Comparison of ENCODE assay signal across 8 cellular contexts in genomic region chr11:534592-535518, GRCh38. TPM values are rescaled to one million over a fixed set of nuclear protein-coding genes. Genes with fewer than 3 reads are reported as not detected.
A peak's percentile ranks its signal among the peaks of the same experiment; 100 is the strongest.
DNase-seq lines count a peak whose midpoint lies in the region; ATAC-seq and TF ChIP-seq lines count a peak whose summit lies in the region.

No MANE protein-coding gene starts in this region.

- peaks cover 28% of the 10 kb centered on the region for H3K27me3 Mint-ChIP-seq in dendritic cell treated with granulocyte-macrophage colony-stimulating factor and Interleukin-4, amounts not matched to agents 40 ng/mL and 50 ng/mL, for 4 days

- ATAC-seq in HG03039 (IDR thresholded peaks at IDR 0.05; ENCODE audit: unreplicated experiment) (peak; percentile 2), upper lobe of left lung (ENCODE audit: low FRiP score in 2 of 2) (no peak), GM18907 (IDR thresholded peaks at IDR 0.05; ENCODE audit: unreplicated experiment) (no peak)

- no peak overlapping the region for H4K8ac ChIP-seq in mesendoderm (ENCODE audit: low read depth, low read length)

- no peak overlapping the region for H2BK120ac ChIP-seq in mesendoderm (ENCODE audit: low read depth, low read length)

- no peaks in the 10 kb centered on the region for H4K20me1 ChIP-seq in SU-DHL-6 (ENCODE audit: low read depth, low read length)

- peak overlapping the region; percentile 76 for H3K4me3 Mint-ChIP-seq in dendritic cell treated with granulocyte-macrophage colony-stimulating factor and Interleukin-4, amounts not matched to agents 40 ng/mL and 50 ng/mL, for 4 days

- peak; percentile 15 for TF ChIP-seq CTCF in SU-DHL-6 (IDR thresholded peaks at IDR 0.05; ENCODE audit: insufficient read depth, low read length, poor library complexity, severe bottlenecking)
- peak in 1 of 6 experiments; percentile 5 for TF ChIP-seq CTCF in upper lobe of left lung (IDR thresholded peaks at IDR 0.05)

- H3K36me3 ChIP-seq in SU-DHL-6 (ENCODE audit: low read length) (no peaks in the 10 kb centered on the region), mesendoderm (ENCODE audit: control insufficient read depth, insufficient read depth, low read length) (no peaks in the 10 kb centered on the region), upper lobe of left lung (peaks cover 5 to 30% (median 22%) of the 10 kb centered on the region in 4 donors)

- H3K56ac ChIP-seq in mesendoderm (ENCODE audit: low read length): peak overlapping the region; percentile 91

- TF ChIP-seq POLR2A in upper lobe of left lung (IDR thresholded peaks at IDR 0.05): no peak

- peaks cover 11% of the 10 kb centered on the region for H3F3A ChIP-seq in SU-DHL-6 (ENCODE audit: insufficient read depth)

- H3K36me3 Mint-ChIP-seq in dendritic cell treated with granulocyte-macrophage colony-stimulating factor and Interleukin-4, amounts not matched to agents 40 ng/mL and 50 ng/mL, for 4 days (ENCODE audit: low read depth): peaks cover 38% of the 10 kb centered on the region

- H3K18ac ChIP-seq in mesendoderm (ENCODE audit: low read length): peak overlapping the region; percentile 81

- H4K5ac ChIP-seq in mesendoderm (ENCODE audit: low read length): no peak overlapping the region

- no CpG with 5 or more reads among the region's 115 CpGs for WGBS in mesendoderm (ENCODE audit: extremely low coverage, insufficient coverage, low lambda C conversion rate)
- 1 to 4% methylated on average over 18 to 51 of the region's 115 CpGs for WGBS in upper lobe of left lung, 2 donors

- peak overlapping the region; percentile 6 for H3K4ac ChIP-seq in mesendoderm (ENCODE audit: low read depth, low read length)

- H3K4me2 ChIP-seq in SU-DHL-6 (ENCODE audit: low read depth, low read length, poor library complexity, severe bottlenecking) (peak overlapping the region; percentile 71), mesendoderm (ENCODE audit: low read length) (peak overlapping the region; percentile 71)

- intact Hi-C loops in dendritic cell treated with granulocyte-macrophage colony-stimulating factor and Interleukin-4, amounts not matched to agents 40 ng/mL and 50 ng/mL, for 4 days (cut with micrococcal nuclease): no loop called here

- peak overlapping the region; percentile 1 for H2AFZ ChIP-seq in SU-DHL-6 (ENCODE audit: low read depth, low read length, severe bottlenecking)

- peaks cover 28% of the 10 kb centered on the region for H3K4me1 Mint-ChIP-seq in dendritic cell treated with granulocyte-macrophage colony-stimulating factor and Interleukin-4, amounts not matched to agents 40 ng/mL and 50 ng/mL, for 4 days (ENCODE audit: low read depth)

- no peak overlapping the region for H2AK5ac ChIP-seq in mesendoderm (ENCODE audit: low read length)

- H3K4me1 ChIP-seq in mesendoderm (ENCODE audit: control insufficient read depth, low read depth, low read length) (peaks cover 4% of the 10 kb centered on the region), upper lobe of left lung (peaks cover 31 to 49% (median 34%) of the 10 kb centered on the region in 4 donors)

- H3K27ac Mint-ChIP-seq in dendritic cell treated with granulocyte-macrophage colony-stimulating factor and Interleukin-4, amounts not matched to agents 40 ng/mL and 50 ng/mL, for 4 days: peak overlapping the region; percentile 65

- H3K27me3 ChIP-seq in SU-DHL-6 (ENCODE audit: low read length) (no peaks in the 10 kb centered on the region), mesendoderm (ENCODE audit: insufficient read depth, low read length, poor library complexity) (no peaks in the 10 kb centered on the region), upper lobe of left lung (no peaks in the 10 kb centered on the region)

- peak overlapping the region; percentile 78 for H3K9ac ChIP-seq in SU-DHL-6 (ENCODE audit: low read length)
- peak overlapping the region; percentile 93 for H3K9ac ChIP-seq in mesendoderm (ENCODE audit: low read length)

- peak overlapping the region; percentile 63 for H3K27ac ChIP-seq in SU-DHL-6 (ENCODE audit: low read depth, low read length)
- no peak overlapping the region for H3K27ac ChIP-seq in mesendoderm (ENCODE audit: low read depth, low read length)
- H3K27ac ChIP-seq in upper lobe of left lung: peak overlapping the region; percentile 45 to 89 (median 54)

- H3K79me1 ChIP-seq in mesendoderm (ENCODE audit: low read length): peaks cover 12% of the 10 kb centered on the region

- H2BK5ac ChIP-seq in mesendoderm (ENCODE audit: low read length): no peak overlapping the region

- no peak overlapping the region for H2BK15ac ChIP-seq in mesendoderm (replicated peaks; ENCODE audit: low read depth)

- H3K9me3 ChIP-seq in SU-DHL-6 (ENCODE audit: insufficient read depth, low read length) (no peaks in the 10 kb centered on the region), upper lobe of left lung (no peaks in the 10 kb centered on the region)

- no peak overlapping the region for H3K23ac ChIP-seq in mesendoderm (ENCODE audit: low read length)

- H3K79me2 ChIP-seq in SU-DHL-6 (ENCODE audit: insufficient read depth, low read length) (peaks cover 12% of the 10 kb centered on the region), mesendoderm (ENCODE audit: control insufficient read depth, insufficient read depth, low read length) (peaks cover 7% of the 10 kb centered on the region)

- no peaks in the 10 kb centered on the region for H3K9me3 Mint-ChIP-seq in dendritic cell treated with granulocyte-macrophage colony-stimulating factor and Interleukin-4, amounts not matched to agents 40 ng/mL and 50 ng/mL, for 4 days

- no peaks in the 10 kb centered on the region for H3K9me2 ChIP-seq in SU-DHL-6 (replicated peaks; ENCODE audit: insufficient read depth, low read length)

- no peak for TF ChIP-seq EP300 in upper lobe of left lung (IDR thresholded peaks at IDR 0.05)

- H3K4me3 ChIP-seq in SU-DHL-6 (ENCODE audit: insufficient read depth, low read length, poor library complexity, severe bottlenecking) (peak overlapping the region; percentile 73), mesendoderm (ENCODE audit: low read length) (peak overlapping the region; percentile 76), upper lobe of left lung (peak overlapping the region; percentile 81 to 97 (median 91))

- peak; percentile 71 for DNase-seq in DMS 273 (lab: John Stamatoyannopoulos, UW; ENCODE audit: unreplicated experiment)
- DNase-seq in DMS 273 treated with DMSO at 0.1 percent for 48 hours (lab: John Stamatoyannopoulos, UW): no peak
- DNase-seq in mesendoderm: peak; percentile 41
- DNase-seq in upper lobe of left lung: peak; percentile 31 to 92

RNA-seq across cellular contexts. Expression of gene HRAS, which starts 0.5 kb away (rescaled TPM):
- polyA plus RNA-seq in mesendoderm (2013, experiment 1 of 2): 37.4 TPM
- polyA plus RNA-seq in mesendoderm (2013, experiment 2 of 2): 38.7 TPM
- total RNA-seq in upper lobe of left lung: 10 to 100 TPM; 45.5 to 85.0 (median 59.9) TPM

RNA-seq across cellular contexts. Expression of gene LRRC56, which starts 2.5 kb away (rescaled TPM):
- 0.37 TPM for polyA plus RNA-seq in mesendoderm (2013, experiment 1 of 2)
- polyA plus RNA-seq in mesendoderm (2013, experiment 2 of 2): 0.35 TPM
- 10 to 100 TPM in 1 of 6 donors, 1 to 10 TPM in 5; 3.5 to 11.5 (median 5.8) TPM for total RNA-seq in upper lobe of left lung

RNA-seq across cellular contexts. Expression of gene LMNTD2, which starts 25.7 kb away (rescaled TPM):
- 0.56 TPM for polyA plus RNA-seq in mesendoderm (2013, experiment 1 of 2)
- 0.49 TPM for polyA plus RNA-seq in mesendoderm (2013, experiment 2 of 2)
- total RNA-seq in upper lobe of left lung: 10 to 100 TPM in 2 of 6 donors, 1 to 10 TPM in 4; 4.6 to 32.5 (median 6.7) TPM

RNA-seq across cellular contexts. Expression of gene RASSF7, which starts 25.9 kb away (rescaled TPM):
- 5.6 TPM for polyA plus RNA-seq in mesendoderm (2013, experiment 1 of 2)
- polyA plus RNA-seq in mesendoderm (2013, experiment 2 of 2): 6.5 TPM
- 100 to 1,000 TPM in 5 of 6 donors, 10 to 100 TPM in 1; 80.2 to 222 (median 129) TPM for total RNA-seq in upper lobe of left lung

RNA-seq across cellular contexts. Expression of gene RNH1, which starts 27.8 kb away (rescaled TPM):
- polyA plus RNA-seq in mesendoderm (2013, experiment 1 of 2): 31.3 TPM
- 31.7 TPM for polyA plus RNA-seq in mesendoderm (2013, experiment 2 of 2)
- total RNA-seq in upper lobe of left lung: 100 to 1,000 TPM; 236 to 374 (median 339) TPM
